In genomic region chr1:40383488-40384412, GRCh38 we compare ENCODE assay signal across 1 cellular context.
TF ChIP-seq lines count a peak whose summit lies in the region.

No MANE protein-coding gene starts in this region.

TF ChIP-seq in K562, 482 proteins besides CTCF, POLR2A, EP300 and RAD21 (continued from another document and continues in another):
- TF ChIP-seq FOXA3 (CRISPR knock-in tag; conservative IDR thresholded peaks at IDR 0.05 in 1 of 2, IDR thresholded peaks at IDR 0.05 in 1 of 2): peak in 1 of 2 experiments; percentile 55; a peak in 1 of 4 replicates
- no peak for TF ChIP-seq RUNX1 (IDR thresholded peaks at IDR 0.05; ENCODE audit: low read depth)
- TF ChIP-seq ZNF518B (CRISPR knock-in tag; IDR thresholded peaks at IDR 0.05): no peak
- no peak for TF ChIP-seq MYNN (IDR thresholded peaks at IDR 0.05)
- TF ChIP-seq MYNN (CRISPR knock-in tag; IDR thresholded peaks at IDR 0.05): no peak
- no peak for TF ChIP-seq ZNF23 (CRISPR knock-in tag; IDR thresholded peaks at IDR 0.05)
- TF ChIP-seq PKNOX1 (IDR thresholded peaks at IDR 0.05): no peak
- no peak for TF ChIP-seq HDAC6 (IDR thresholded peaks at IDR 0.05; ENCODE audit: low read depth, low read length)
- no peak for TF ChIP-seq RBM17 (IDR thresholded peaks at IDR 0.05; ENCODE audit: borderline replicate concordance, low read depth, low read length)
- peak; percentile 61 for TF ChIP-seq TAF9B (IDR thresholded peaks at IDR 0.05; ENCODE audit: partially characterized antibody)
- peak; percentile 92 for TF ChIP-seq MAFG (tag; conservative IDR thresholded peaks at IDR 0.05)
- no peak for TF ChIP-seq PRPF4 (IDR thresholded peaks at IDR 0.05; ENCODE audit: insufficient read depth, low read depth, low read length, poor library complexity, severe bottlenecking)
- no peak for TF ChIP-seq ZNF282 (CRISPR knock-in tag; IDR thresholded peaks at IDR 0.05)
- no peak for TF ChIP-seq MBD1 (CRISPR knock-in tag; IDR thresholded peaks at IDR 0.05)
- TF ChIP-seq POLR2AphosphoS2 (IDR thresholded peaks at IDR 0.05; ENCODE audit: low read length): no peak
- TF ChIP-seq ZNF253 (CRISPR knock-in tag; conservative IDR thresholded peaks at IDR 0.05): no peak
- TF ChIP-seq NFE2 (IDR thresholded peaks at IDR 0.05; ENCODE audit: low read depth): peak; percentile 95
- TF ChIP-seq ZNF395 (CRISPR knock-in tag; IDR thresholded peaks at IDR 0.05): no peak
- no peak for TF ChIP-seq ZNF551 (CRISPR knock-in tag; IDR thresholded peaks at IDR 0.05)
- peak; percentile 29 to 75; a peak in 3 of 4 replicates for TF ChIP-seq KDM1A (IDR thresholded peaks at IDR 0.05)
- TF ChIP-seq XRCC4 (IDR thresholded peaks at IDR 0.05; ENCODE audit: extremely low read depth, insufficient read depth, insufficient read length): no peak
- no peak for TF ChIP-seq ELF2 (CRISPR knock-in tag; IDR thresholded peaks at IDR 0.05)
- TF ChIP-seq TFE3 (CRISPR knock-in tag; IDR thresholded peaks at IDR 0.05): no peak
- TF ChIP-seq FOXJ2 (tag; IDR thresholded peaks at IDR 0.05): no peak
- no peak for TF ChIP-seq WHSC1 (IDR thresholded peaks at IDR 0.05; ENCODE audit: low read length)
- no peak for TF ChIP-seq MYBL2 (IDR thresholded peaks at IDR 0.05; ENCODE audit: low read depth)
- no peak for TF ChIP-seq MYBL2 (CRISPR knock-in tag; IDR thresholded peaks at IDR 0.05; ENCODE audit: borderline replicate concordance)
- no peak for TF ChIP-seq FOXA1 (IDR thresholded peaks at IDR 0.05; ENCODE audit: borderline replicate concordance)
- no peak for TF ChIP-seq HDAC8 (tag; IDR thresholded peaks at IDR 0.05)
- peak; percentile 83; the same call in 1 of the 2 replicates for TF ChIP-seq GATAD2B (IDR thresholded peaks at IDR 0.05; ENCODE audit: borderline replicate concordance)
- peak; percentile 34; the same call in 1 of the 2 replicates for TF ChIP-seq CC2D1A (IDR thresholded peaks at IDR 0.05)
- no peak for TF ChIP-seq ZSCAN32 (CRISPR knock-in tag; IDR thresholded peaks at IDR 0.05)
- no peak for TF ChIP-seq ZNF445 (CRISPR knock-in tag; IDR thresholded peaks at IDR 0.05; ENCODE audit: low read depth)
- TF ChIP-seq ESRRA (IDR thresholded peaks at IDR 0.05; ENCODE audit: borderline replicate concordance, low read depth): no peak
- TF ChIP-seq ZNF280A (IDR thresholded peaks at IDR 0.05; ENCODE audit: low read depth, partially characterized antibody): no peak
- TF ChIP-seq TEAD1 (CRISPR knock-in tag; IDR thresholded peaks at IDR 0.05): 0 out of 4 replicates have a peak, but pooled peaks of 1 of the 2 experiments have one; percentile 41
- TF ChIP-seq SRF (CRISPR knock-in tag; IDR thresholded peaks at IDR 0.05): 0 out of 4 replicates have a peak, but pooled peaks of 1 of the 2 experiments have one; percentile 6
- no peak for TF ChIP-seq TAF1 (IDR thresholded peaks at IDR 0.05; ENCODE audit: control insufficient read depth, extremely low read depth, insufficient read depth, low read length, severe bottlenecking)
- no peak for TF ChIP-seq ETS1 (conservative IDR thresholded peaks at IDR 0.05; ENCODE audit: control insufficient read depth, low read depth, low read length)
- TF ChIP-seq NUFIP1 (IDR thresholded peaks at IDR 0.05; ENCODE audit: partially characterized antibody): no peak
- TF ChIP-seq HLTF (IDR thresholded peaks at IDR 0.05): no peak
- TF ChIP-seq ZBTB1 (CRISPR knock-in tag; IDR thresholded peaks at IDR 0.05; ENCODE audit: borderline replicate concordance, low read depth): no peak
- no peak for TF ChIP-seq BCLAF1 (IDR thresholded peaks at IDR 0.05; ENCODE audit: borderline replicate concordance in 1 of 2, control insufficient read depth in 1 of 2, low read depth in 2 of 2, low read length in 1 of 2)
- no peak for TF ChIP-seq KHSRP (IDR thresholded peaks at IDR 0.05)
- peak; percentile 92 for TF ChIP-seq BCOR (IDR thresholded peaks at IDR 0.05)
- TF ChIP-seq ZNF507 (tag; conservative IDR thresholded peaks at IDR 0.05): no peak
- TF ChIP-seq MTA1 (IDR thresholded peaks at IDR 0.05; ENCODE audit: borderline replicate concordance): no peak
- TF ChIP-seq RBM14 (IDR thresholded peaks at IDR 0.05; ENCODE audit: borderline replicate concordance, insufficient read depth, low read depth, low read length): no peak
- TF ChIP-seq ZNF583 (CRISPR knock-in tag; IDR thresholded peaks at IDR 0.05): no peak
- TF ChIP-seq POLR3G (IDR thresholded peaks at IDR 0.05; ENCODE audit: extremely low read depth, insufficient read length, insufficient replicate concordance): no peak
- TF ChIP-seq CHD1 (IDR thresholded peaks at IDR 0.05; ENCODE audit: low read length): no peak
